Comparison of ENCODE assay signal across 24 cellular contexts in the genomic region with DNA sequence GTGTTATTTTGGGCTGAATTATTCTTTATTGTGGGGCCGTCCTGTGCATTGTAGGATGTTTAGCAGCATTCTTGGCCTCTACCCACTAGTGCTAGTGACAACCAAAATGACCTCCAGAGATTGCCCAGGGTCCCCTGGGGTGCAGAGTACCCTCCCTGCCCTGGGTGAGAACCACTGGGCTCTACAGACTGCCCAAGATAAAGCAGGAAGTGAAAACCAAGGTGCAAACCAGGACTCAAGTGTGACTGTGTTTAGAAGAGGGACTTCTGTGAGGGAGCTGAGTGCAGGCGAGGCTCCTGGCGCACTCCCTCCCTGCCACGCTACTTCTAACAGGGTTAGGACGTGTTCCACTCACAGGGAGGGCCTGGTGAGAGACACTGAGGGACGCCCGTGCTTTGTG. TPM values are rescaled to one million over a fixed set of nuclear protein-coding genes. Genes with fewer than 3 reads are reported as not detected.
DNase-seq lines count a peak whose midpoint lies in the region; ATAC-seq and TF ChIP-seq lines count a peak whose summit lies in the region.
"Had no signal": no experiment of that assay in that cellular context is flagged by ENCODE, and none has a peak within 500 bp of the region (broad histone marks: within the 10 kb centered on the region; RNA-seq: fewer than 3 reads in every experiment).

No MANE protein-coding gene starts in this region.

- no peaks in the 10 kb centered on the region for H3K27me3 ChIP-seq in CD8-positive, alpha-beta memory T cell (ENCODE audit: insufficient read depth, low read length, poor library complexity, severe bottlenecking)
- no peaks in the 10 kb centered on the region for H3K27me3 ChIP-seq in smooth muscle cell (ENCODE audit: low read depth)
- no peaks in the 10 kb centered on the region for H3K27me3 ChIP-seq in mammary epithelial cell (ENCODE audit: insufficient read depth, low read length)
- H3K27me3 ChIP-seq: left lung, sigmoid colon, stomach, tibial artery had no signal

- BruUV-seq in mammary epithelial cell (replicated peaks; lab: Mats Ljungman, UMichigan), result no TSS peak

- no peak for TF ChIP-seq CTCF in natural killer cell (IDR thresholded peaks at IDR 0.05)
- no peak for TF ChIP-seq CTCF in smooth muscle cell (IDR thresholded peaks at IDR 0.05; ENCODE audit: borderline replicate concordance, insufficient read depth, poor library complexity, severe bottlenecking)
- TF ChIP-seq CTCF in mammary epithelial cell (conservative IDR thresholded peaks at IDR 0.05 in 1 of 2, IDR thresholded peaks at IDR 0.05 in 1 of 2; ENCODE audit: extremely low read depth in 1 of 2, insufficient read depth in 1 of 2, low read depth in 1 of 2, low read length in 2 of 2), result no peak

- in situ Hi-C loops in mammary epithelial cell (cut with MboI; ENCODE audit: low sequenced_read_pairs in 2 of 2), result loop anchor here (25.0 kb wide), 1 partner anchor 360 kb away; no protein-coding TSS in a partner anchor

- H3K36me3 Mint-ChIP-seq in activated CD4-positive, alpha-beta T cell treated with anti-CD3 and anti-CD28 coated beads, Interleukin-2, amount 10 ng/mL, durations not matched to agents 7 days and 5 days (ENCODE audit: low read depth), result peaks cover 59% of the 10 kb centered on the region
- H3K36me3 Mint-ChIP-seq in CD8-positive, alpha-beta memory T cell, result peaks cover 0 to 58% (median 5%) of the 10 kb centered on the region in 3 donors
- H3K36me3 Mint-ChIP-seq in activated CD8-positive, alpha-beta T cell treated with anti-CD3 and anti-CD28 coated beads, Interleukin-2, amount 10 ng/mL, durations not matched to agents 7 days and 5 days (ENCODE audit: low read depth), result peaks cover 66% of the 10 kb centered on the region
- H3K36me3 Mint-ChIP-seq in natural killer cell, result no peaks in the 10 kb centered on the region

- peaks cover 22% of the 10 kb centered on the region for H3K4me1 ChIP-seq in CD8-positive, alpha-beta memory T cell (ENCODE audit: insufficient read depth, low read length)
- H3K4me1 ChIP-seq in smooth muscle cell (ENCODE audit: low read depth) (no peaks in the 10 kb centered on the region), mammary epithelial cell (ENCODE audit: insufficient read depth, low read length) (no peaks in the 10 kb centered on the region)
- H3K4me1 ChIP-seq: left lung, psoas muscle, tibial artery had no signal

- no peak overlapping the region for H3K9ac ChIP-seq in smooth muscle cell (ENCODE audit: low read depth)
- H3K9ac ChIP-seq in mammary epithelial cell (ENCODE audit: insufficient read depth, low read length), result no peak overlapping the region

- H3K27me3 Mint-ChIP-seq in activated CD4-positive, alpha-beta T cell treated with anti-CD3 and anti-CD28 coated beads, Interleukin-2, amount 10 ng/mL, durations not matched to agents 7 days and 5 days, result no peaks in the 10 kb centered on the region
- H3K27me3 Mint-ChIP-seq in CD8-positive, alpha-beta memory T cell, result peaks cover 0 to 2% of the 10 kb centered on the region in 2 donors
- H3K27me3 Mint-ChIP-seq in activated CD8-positive, alpha-beta T cell treated with anti-CD3 and anti-CD28 coated beads, Interleukin-2, amount 10 ng/mL, durations not matched to agents 7 days and 5 days (ENCODE audit: low read depth), result no peaks in the 10 kb centered on the region
- H3K27me3 Mint-ChIP-seq in natural killer cell (ENCODE audit: low read depth in 2 of 2), result no peaks in the 10 kb centered on the region

- no peak overlapping the region for H3K4me2 ChIP-seq in smooth muscle cell
- H3K4me2 ChIP-seq in mammary epithelial cell (ENCODE audit: insufficient read depth, low read depth, low read length), result no peak overlapping the region

- H4K20me1 ChIP-seq in smooth muscle cell (ENCODE audit: low read depth), result no peaks in the 10 kb centered on the region
- H4K20me1 ChIP-seq in mammary epithelial cell (ENCODE audit: insufficient read depth, low read length), result no peaks in the 10 kb centered on the region

- H3K4me1 Mint-ChIP-seq in activated CD4-positive, alpha-beta T cell treated with anti-CD3 and anti-CD28 coated beads, Interleukin-2, amount 10 ng/mL, durations not matched to agents 7 days and 5 days, result peaks cover 26% of the 10 kb centered on the region
- peaks cover 26 to 48% (median 35%) of the 10 kb centered on the region in 3 donors for H3K4me1 Mint-ChIP-seq in CD8-positive, alpha-beta memory T cell
- H3K4me1 Mint-ChIP-seq in activated CD8-positive, alpha-beta T cell treated with anti-CD3 and anti-CD28 coated beads, Interleukin-2, amount 10 ng/mL, durations not matched to agents 7 days and 5 days (ENCODE audit: low read depth), result peaks cover 46% of the 10 kb centered on the region
- H3K4me1 Mint-ChIP-seq in natural killer cell, result peaks cover 13 to 19% of the 10 kb centered on the region in 2 donors

- intact Hi-C loops in natural killer cell (cut with micrococcal nuclease), result loop anchor here (1.0 kb wide), 1 partner anchor 10 kb away; no protein-coding TSS in a partner anchor
- intact Hi-C loops in mammary epithelial cell (cut with micrococcal nuclease), result no loop called here

- POLR2A ChIA-PET in activated CD4-positive, alpha-beta T cell treated with anti-CD3 and anti-CD28 coated beads, Interleukin-2, amount 10 ng/mL, durations not matched to agents 7 days and 5 days (lab: Charles Lee), result interaction anchor here (0.5 kb wide), 1 partner anchor 34 kb away, joined by 3 read pairs; no protein-coding TSS in a partner anchor
- POLR2A ChIA-PET in CD8-positive, alpha-beta memory T cell (lab: Charles Lee), result interaction anchor here (0.8 kb wide), 1 partner anchor 24 kb away, joined by 3 read pairs; no protein-coding TSS in a partner anchor
- POLR2A ChIA-PET in activated CD8-positive, alpha-beta T cell treated with anti-CD3 and anti-CD28 coated beads, Interleukin-2, amount 10 ng/mL, durations not matched to agents 7 days and 5 days (lab: Charles Lee), result interaction anchor here (0.9 to 1.3 kb wide), 2 partner anchors 10 to 13 kb away, joined by 3 to 5 read pairs; no protein-coding TSS in a partner anchor

- H3K36me3 ChIP-seq in CD8-positive, alpha-beta memory T cell (ENCODE audit: insufficient read depth, low read length), result peaks cover 59% of the 10 kb centered on the region
- H3K36me3 ChIP-seq in smooth muscle cell (ENCODE audit: low read depth) (no peaks in the 10 kb centered on the region), mammary epithelial cell (ENCODE audit: insufficient read depth, low read length) (no peaks in the 10 kb centered on the region)
- H3K36me3 ChIP-seq: left lung had no signal

- peak; percentile 39 for ATAC-seq in activated CD8-positive, alpha-beta T cell treated with anti-CD3 and anti-CD28 coated beads, Interleukin-2, amount 10 ng/mL, durations not matched to agents 7 days and 5 days
- ATAC-seq in natural killer cell, result peak; percentile 67 to 85 (median 81)
- ATAC-seq: left lung, psoas muscle had no signal

- no peaks in the 10 kb centered on the region for H3K79me2 ChIP-seq in smooth muscle cell (ENCODE audit: low read depth)
- H3K79me2 ChIP-seq in mammary epithelial cell (ENCODE audit: insufficient read depth, low read length), result no peaks in the 10 kb centered on the region

- dilution Hi-C loops in mammary epithelial cell (cut with HindIII; ENCODE audit: low sequenced_read_pairs), result no loop called here

- peak overlapping the region; percentile 68 for H3K27ac Mint-ChIP-seq in activated CD4-positive, alpha-beta T cell treated with anti-CD3 and anti-CD28 coated beads, Interleukin-2, amount 10 ng/mL, durations not matched to agents 7 days and 5 days
- peak overlapping the region; percentile 81 to 94 (median 89) for H3K27ac Mint-ChIP-seq in CD8-positive, alpha-beta memory T cell
- H3K27ac Mint-ChIP-seq in activated CD8-positive, alpha-beta T cell treated with anti-CD3 and anti-CD28 coated beads, Interleukin-2, amount 10 ng/mL, durations not matched to agents 7 days and 5 days, result peak overlapping the region; percentile 86
- peak overlapping the region in 1 of 2 donors; percentile 91 for H3K27ac Mint-ChIP-seq in natural killer cell

- H3K4me3 Mint-ChIP-seq in activated CD4-positive, alpha-beta T cell treated with anti-CD3 and anti-CD28 coated beads, Interleukin-2, amount 10 ng/mL, durations not matched to agents 7 days and 5 days, result no peak overlapping the region
- peak overlapping the region; percentile 19 to 83 (median 61) for H3K4me3 Mint-ChIP-seq in CD8-positive, alpha-beta memory T cell
- no peak overlapping the region for H3K4me3 Mint-ChIP-seq in activated CD8-positive, alpha-beta T cell treated with anti-CD3 and anti-CD28 coated beads, Interleukin-2, amount 10 ng/mL, durations not matched to agents 7 days and 5 days
- H3K4me3 Mint-ChIP-seq in natural killer cell, result peak overlapping the region; percentile 75

- H3K9me3 ChIP-seq in CD8-positive, alpha-beta memory T cell (ENCODE audit: low read length), result no peaks in the 10 kb centered on the region
- no peaks in the 10 kb centered on the region for H3K9me3 ChIP-seq in smooth muscle cell (replicated peaks; ENCODE audit: low read depth)
- no peaks in the 10 kb centered on the region for H3K9me3 ChIP-seq in mammary epithelial cell (replicated peaks; ENCODE audit: insufficient read depth, low read length)
- H3K9me3 ChIP-seq: left lung, psoas muscle, sigmoid colon, stomach, tibial artery had no signal

- H2AFZ ChIP-seq in smooth muscle cell (ENCODE audit: low read depth) (no peak overlapping the region), mammary epithelial cell (ENCODE audit: low read depth, low read length) (no peak overlapping the region)

- CTCF ChIA-PET in activated CD4-positive, alpha-beta T cell treated with anti-CD3 and anti-CD28 coated beads, Interleukin-2, amount 10 ng/mL, durations not matched to agents 7 days and 5 days (lab: Charles Lee), result interaction anchor here (0.6 to 2.2 kb wide), 4 partner anchors 8 to 32 kb away, joined by 3 to 7 read pairs (median 4); no protein-coding TSS in a partner anchor
- CTCF ChIA-PET in CD8-positive, alpha-beta memory T cell (lab: Charles Lee), result interaction anchor here (1.0 kb wide), 1 partner anchor 16 kb away, joined by 3 read pairs; no protein-coding TSS in a partner anchor
- CTCF ChIA-PET in activated CD8-positive, alpha-beta T cell treated with anti-CD3 and anti-CD28 coated beads, Interleukin-2, amount 10 ng/mL, durations not matched to agents 7 days and 5 days (lab: Charles Lee), result no interaction called here
- CTCF ChIA-PET in mammary epithelial cell (lab: Charles Lee; ENCODE audit: low non-redundant PET), result no interaction called here

- no peaks in the 10 kb centered on the region for H3K9me3 Mint-ChIP-seq in activated CD4-positive, alpha-beta T cell treated with anti-CD3 and anti-CD28 coated beads, Interleukin-2, amount 10 ng/mL, durations not matched to agents 7 days and 5 days
- no peaks in the 10 kb centered on the region for H3K9me3 Mint-ChIP-seq in CD8-positive, alpha-beta memory T cell
- no peaks in the 10 kb centered on the region for H3K9me3 Mint-ChIP-seq in activated CD8-positive, alpha-beta T cell treated with anti-CD3 and anti-CD28 coated beads, Interleukin-2, amount 10 ng/mL, durations not matched to agents 7 days and 5 days (ENCODE audit: insufficient read depth)
- no peaks in the 10 kb centered on the region for H3K9me3 Mint-ChIP-seq in natural killer cell

- H3K4me3 ChIP-seq in CD8-positive, alpha-beta memory T cell (ENCODE audit: low read length), result no peak overlapping the region
- H3K4me3 ChIP-seq in smooth muscle cell, result no peak overlapping the region
- H3K4me3 ChIP-seq in mammary epithelial cell (replicated peaks in 1 of 3; ENCODE audit: insufficient read depth in 1 of 3, low read depth in 2 of 3, low read length in 3 of 3), result no peak overlapping the region
- H3K4me3 ChIP-seq: left lung, psoas muscle, sigmoid colon, stomach, tibial artery had no signal

- WGBS in smooth muscle cell (ENCODE audit: low lambda C conversion rate), result 98% methylated on average over 7 of the region's 7 CpGs
- 93% methylated on average over 7 of the region's 7 CpGs for WGBS in mammary epithelial cell (ENCODE audit: low coverage, missing lambda C conversion rate)

- DNase-seq in activated CD4-positive, alpha-beta T cell treated with anti-CD3 and anti-CD28 coated beads, Interleukin-2, amount 10 ng/mL, durations not matched to agents 7 days and 5 days, result no peak
- no peak for DNase-seq in activated CD4-positive, alpha-beta T cell treated with anti-CD3 and anti-CD28 coated beads, Interleukin-2, amount 50 U/mL, for 1 hour
- DNase-seq in CD8-positive, alpha-beta memory T cell, result no peak
- DNase-seq in activated CD8-positive, alpha-beta T cell treated with anti-CD3 and anti-CD28 coated beads, Interleukin-2, amount 10 ng/mL, durations not matched to agents 7 days and 5 days, result no peak
- DNase-seq in natural killer cell (peak; percentile 29), smooth muscle cell (lab: John Stamatoyannopoulos, UW; ENCODE audit: unreplicated experiment) (no peak), mammary epithelial cell (no peak), occipital lobe (lab: John Stamatoyannopoulos, UW) (no peak)
- DNase-seq: amniotic stem cell; H7; IMR-90; left lung; mesendoderm; NCI-H1092; NCI-H187; NCI-H2171 treated with DMSO at 0.1 percent for 48 hours; NCI-H510A treated with DMSO at 0.1 percent for 48 hours; Right ventricle myocardium superior; sigmoid colon; stimulated activated CD4-positive, alpha-beta T cell treated with anti-CD3 and anti-CD28 coated beads, Interleukin-15, amount 100 ng/mL, for 24 hours; stomach; tibial artery had no signal

- H3F3A ChIP-seq in smooth muscle cell (ENCODE audit: low read depth), result no peaks in the 10 kb centered on the region

- no peak overlapping the region for H3K27ac ChIP-seq in CD8-positive, alpha-beta memory T cell (ENCODE audit: low read depth, low read length)
- no peak overlapping the region for H3K27ac ChIP-seq in smooth muscle cell (ENCODE audit: low read depth)
- no peak overlapping the region for H3K27ac ChIP-seq in mammary epithelial cell (ENCODE audit: insufficient read depth, low read depth, low read length)
- H3K27ac ChIP-seq: epithelial cell of prostate, left lung, psoas muscle, sigmoid colon, stomach, tibial artery had no signal

RNA-seq across cellular contexts. Expression of a gene that starts 41.6 kb away (rescaled TPM):
- 100 to 1,000 TPM in 1 of 2 experiments, 10 to 100 TPM in 1; 90.8 to 105 TPM for total RNA-seq in activated CD4-positive, alpha-beta T cell treated with anti-CD3 and anti-CD28 coated beads, Interleukin-2, amount 10 ng/mL, durations not matched to agents 7 days and 5 days
- 10 to 100 TPM; 50.2 to 50.8 TPM for total RNA-seq in CD8-positive, alpha-beta memory T cell
- 50.3 TPM for polyA plus RNA-seq in CD8-positive, alpha-beta memory T cell
- 10 to 100 TPM; 86.2 to 87.4 TPM for total RNA-seq in activated CD8-positive, alpha-beta T cell treated with anti-CD3 and anti-CD28 coated beads, Interleukin-2, amount 10 ng/mL, durations not matched to agents 7 days and 5 days
- 10 to 100 TPM; 66.8 to 86.1 (median 80.3) TPM for total RNA-seq in natural killer cell
- 14.6 and 22.3 TPM in 2 replicates for total RNA-seq in smooth muscle cell
- polyA plus RNA-seq in smooth muscle cell, result 29.7 and 35.7 TPM in 2 replicates
- total RNA-seq in mammary epithelial cell, result 10 to 100 TPM; 10.2 to 17.1 TPM
- polyA plus RNA-seq in mammary epithelial cell, result 10.3 TPM
- polyA minus RNA-seq in mammary epithelial cell, result 22.0 TPM
- 9.8 TPM for total RNA-seq in occipital lobe

RNA-seq across cellular contexts. Expression of a gene that starts 41.7 kb away (rescaled TPM):
- 10 to 100 TPM; 83.9 to 89.2 TPM for total RNA-seq in activated CD4-positive, alpha-beta T cell treated with anti-CD3 and anti-CD28 coated beads, Interleukin-2, amount 10 ng/mL, durations not matched to agents 7 days and 5 days
- total RNA-seq in CD8-positive, alpha-beta memory T cell, result 10 to 100 TPM; 71.4 to 76.4 TPM
- polyA plus RNA-seq in CD8-positive, alpha-beta memory T cell, result 249 TPM
- total RNA-seq in activated CD8-positive, alpha-beta T cell treated with anti-CD3 and anti-CD28 coated beads, Interleukin-2, amount 10 ng/mL, durations not matched to agents 7 days and 5 days, result 10 to 100 TPM; 89.7 to 91.7 TPM
- total RNA-seq in natural killer cell (10 to 100 TPM; 93.7 to 97.9 (median 97.6) TPM), smooth muscle cell (38.0 and 42.3 TPM in 2 replicates), mammary epithelial cell (10 to 100 TPM; 25.3 to 33.6 TPM), occipital lobe (40.2 TPM)
- polyA plus RNA-seq in smooth muscle cell (53.8 and 78.0 TPM in 2 replicates), mammary epithelial cell (41.9 TPM)
- polyA minus RNA-seq in mammary epithelial cell, result 15.3 TPM

RNA-seq across cellular contexts. Expression of a gene that starts 52.9 kb away (rescaled TPM):
- total RNA-seq in activated CD4-positive, alpha-beta T cell treated with anti-CD3 and anti-CD28 coated beads, Interleukin-2, amount 10 ng/mL, durations not matched to agents 7 days and 5 days, result 10 to 100 TPM; 52.0 to 58.5 TPM
- 10 to 100 TPM; 53.8 to 53.9 TPM for total RNA-seq in CD8-positive, alpha-beta memory T cell
- polyA plus RNA-seq in CD8-positive, alpha-beta memory T cell, result 73.8 TPM
- 10 to 100 TPM; 54.6 to 58.4 TPM for total RNA-seq in activated CD8-positive, alpha-beta T cell treated with anti-CD3 and anti-CD28 coated beads, Interleukin-2, amount 10 ng/mL, durations not matched to agents 7 days and 5 days
- total RNA-seq in natural killer cell (10 to 100 TPM; 26.1 to 36.4 (median 34.8) TPM), smooth muscle cell (38.8 and 46.1 TPM in 2 replicates), mammary epithelial cell (10 to 100 TPM; 43.0 to 52.0 TPM), occipital lobe (21.8 TPM)
- polyA plus RNA-seq in smooth muscle cell (38.5 and 43.1 TPM in 2 replicates), mammary epithelial cell (70.2 TPM)
- 27.9 TPM for polyA minus RNA-seq in mammary epithelial cell

Comparison
In these comparisons a context has a peak if more than half of its experiments do, and no peak if none do; other contexts are left out.
1. H3K4me3 Mint-ChIP-seq: peak in CD8-positive, alpha-beta memory T cell (7 of 7) and natural killer cell (single experiment); none in activated CD4-positive, alpha-beta T cell treated with anti-CD3 and anti-CD28 coated beads, Interleukin-2, amount 10 ng/mL, durations not matched to agents 7 days and 5 days (single experiment) and activated CD8-positive, alpha-beta T cell treated with anti-CD3 and anti-CD28 coated beads, Interleukin-2, amount 10 ng/mL, durations not matched to agents 7 days and 5 days (single experiment).
2. CTCF ChIA-PET loops: an anchor here in activated CD4-positive, alpha-beta T cell treated with anti-CD3 and anti-CD28 coated beads, Interleukin-2, amount 10 ng/mL, durations not matched to agents 7 days and 5 days (0.6 to 2.2 kb wide) and CD8-positive, alpha-beta memory T cell (1.0 kb wide); none called in activated CD8-positive, alpha-beta T cell treated with anti-CD3 and anti-CD28 coated beads, Interleukin-2, amount 10 ng/mL, durations not matched to agents 7 days and 5 days and mammary epithelial cell.